1 cellular context compared by ENCODE assay signal in genomic region chr11:16603245-16603644, GRCh38.
TF ChIP-seq lines count a peak whose summit lies in the region.

No MANE protein-coding gene starts in this region.

TF ChIP-seq in H1, 55 proteins besides CTCF, POLR2A, EP300 and RAD21 (continued from another document):
- TF ChIP-seq TCF12 (IDR thresholded peaks at IDR 0.05; ENCODE audit: low read depth, low read length) (no peak), ZNF274 (IDR thresholded peaks at IDR 0.05; ENCODE audit: borderline replicate concordance, extremely low read depth, low read length) (no peak), SUZ12 (IDR thresholded peaks at IDR 0.05; ENCODE audit: low read length) (no peak), USF2 (IDR thresholded peaks at IDR 0.05; ENCODE audit: low read length) (no peak), POLR2AphosphoS5 (IDR thresholded peaks at IDR 0.05; ENCODE audit: low read depth, low read length) (no peak), MAX (IDR thresholded peaks at IDR 0.05) (no peak), SAP30 (IDR thresholded peaks at IDR 0.05; ENCODE audit: insufficient read depth, insufficient replicate concordance, low read length) (no peak), CTBP2 (IDR thresholded peaks at IDR 0.05; ENCODE audit: borderline replicate concordance, insufficient read depth, insufficient read length, low read length) (no peak), JUND (IDR thresholded peaks at IDR 0.05; ENCODE audit: low read length) (no peak), RNF2 (IDR thresholded peaks at IDR 0.05; ENCODE audit: borderline replicate concordance, low read depth, low read length, missing control alignments, poor library complexity, severe bottlenecking) (no peak), MAFK (IDR thresholded peaks at IDR 0.05; ENCODE audit: low read depth, low read length) (no peak), FOSL1 (IDR thresholded peaks at IDR 0.05; ENCODE audit: insufficient read depth, low read depth, low read length) (no peak), KDM1A (IDR thresholded peaks at IDR 0.05; ENCODE audit: borderline replicate concordance, low read length) (no peak), TAF1 (IDR thresholded peaks at IDR 0.05; ENCODE audit: low read depth, low read length) (no peak), GABPA (IDR thresholded peaks at IDR 0.05; ENCODE audit: borderline replicate concordance, insufficient read depth, low read length) (no peak), NRF1 (IDR thresholded peaks at IDR 0.05; ENCODE audit: low read depth, low read length) (no peak), CBX5 (IDR thresholded peaks at IDR 0.05; ENCODE audit: low read depth, low read length) (no peak), RFX5 (IDR thresholded peaks at IDR 0.05; ENCODE audit: borderline replicate concordance, low read depth, low read length) (no peak)
